ENCODE assay signal across 18 cellular contexts in genomic region chr20:50217207-50217949, GRCh38. TPM values are rescaled to one million over a fixed set of nuclear protein-coding genes. Genes with fewer than 3 reads are reported as not detected.
DNase-seq lines count a peak whose midpoint lies in the region; ATAC-seq and TF ChIP-seq lines count a peak whose summit lies in the region.
"Had no signal": no experiment of that assay in that cellular context is flagged by ENCODE, and none has a peak within 500 bp of the region (broad histone marks: within the 10 kb centered on the region; RNA-seq: fewer than 3 reads in every experiment).

No MANE protein-coding gene starts in this region.

- H3K4me2 ChIP-seq in trophoblast cell (ENCODE audit: low read length) (no peak overlapping the region), GM23338 (no peak overlapping the region)
- H3K4me2 ChIP-seq: KMS-11 had no signal

- H2BK12ac ChIP-seq in trophoblast cell (ENCODE audit: low read length), result no peak overlapping the region

- H3K4me3 ChIP-seq in trophoblast cell (ENCODE audit: low read depth, low read length), result no peak overlapping the region
- no peak overlapping the region for H3K4me3 ChIP-seq in GM23338
- H3K4me3 ChIP-seq: GM12878, GM23248 had no signal

- no peaks in the 10 kb centered on the region for H3K36me3 Mint-ChIP-seq in activated CD4-positive, alpha-beta T cell treated with anti-CD3 and anti-CD28 coated beads, Interleukin-2, amount 10 ng/mL, durations not matched to agents 24 days and 14 days (ENCODE audit: low read depth)
- no peaks in the 10 kb centered on the region for H3K36me3 Mint-ChIP-seq in GM23338 (ENCODE audit: low read depth)
- H3K36me3 Mint-ChIP-seq: CD8-positive, alpha-beta T cell had no signal

- H3K9ac ChIP-seq in trophoblast cell (ENCODE audit: low read length), result no peak overlapping the region
- H3K9ac ChIP-seq: GM23248, KMS-11 had no signal

- no peak overlapping the region for H3K23ac ChIP-seq in trophoblast cell (ENCODE audit: low read length)

- peaks cover 11% of the 10 kb centered on the region for H3K79me1 ChIP-seq in trophoblast cell (ENCODE audit: low read length)

- WGBS in trophoblast cell (ENCODE audit: extremely low coverage, insufficient coverage, insufficient read length), result no CpG with 5 or more reads among the region's 14 CpGs

- peak overlapping the region; percentile 69 for H4K91ac ChIP-seq in trophoblast cell (ENCODE audit: low read depth, low read length)

- no peaks in the 10 kb centered on the region for H3K79me2 ChIP-seq in trophoblast cell (ENCODE audit: control insufficient read depth, insufficient read depth, low read length, poor library complexity)
- no peaks in the 10 kb centered on the region for H3K79me2 ChIP-seq in GM23338 (replicated peaks; ENCODE audit: insufficient read depth)

- no peaks in the 10 kb centered on the region for H3K9me2 ChIP-seq in GM23338 (ENCODE audit: insufficient read depth)

- H3K36me3 ChIP-seq in trophoblast cell (ENCODE audit: control insufficient read depth in 1 of 2, insufficient read depth in 2 of 2, low read length in 2 of 2) (no peaks in the 10 kb centered on the region), GM23338 (ENCODE audit: insufficient read depth) (no peaks in the 10 kb centered on the region)

- no peaks in the 10 kb centered on the region for H3F3A ChIP-seq in GM23338 (replicated peaks; ENCODE audit: low read depth)

- H4K8ac ChIP-seq in trophoblast cell (ENCODE audit: low read depth, low read length), result peak overlapping the region; percentile 2

- intact Hi-C loops in activated CD4-positive, alpha-beta T cell treated with anti-CD3 and anti-CD28 coated beads, Interleukin-2, amount 10 ng/mL, durations not matched to agents 24 days and 14 days (cut with micrococcal nuclease), result no loop called here

- DNase-seq in activated CD4-positive, alpha-beta T cell treated with anti-CD3 and anti-CD28 coated beads, Interleukin-2, amount 10 ng/mL, durations not matched to agents 24 days and 14 days, result no peak
- DNase-seq in activated CD4-positive, alpha-beta T cell treated with anti-CD3 and anti-CD28 coated beads for 1 hour, result no peak
- DNase-seq in islet precursor cell, result peak; percentile 48
- DNase-seq in trophoblast cell, result no peak
- DNase-seq in GM23338 (ENCODE audit: low spot score), result no peak
- no peak for DNase-seq in NCI-H526 (lab: John Stamatoyannopoulos, UW)
- DNase-seq in foreskin keratinocyte, result no peak
- DNase-seq: CD8-positive, alpha-beta T cell; DMS53; EL; GM23248; MV-4-11; NCI-H1694 treated with DMSO at 0.1 percent for 48 hours; NCI-H510A; NCI-H774; SHP77 treated with DMSO at 0.1 percent for 48 hours had no signal

- no peak overlapping the region for H2AK5ac ChIP-seq in trophoblast cell (ENCODE audit: low read length)

- H3K27ac ChIP-seq in trophoblast cell (ENCODE audit: low read depth, low read length) (no peak overlapping the region), GM23338 (ENCODE audit: low read depth) (no peak overlapping the region), foreskin keratinocyte (no peak overlapping the region)
- H3K27ac ChIP-seq: GM23248, KMS-11 had no signal

- peak overlapping the region; percentile 25 for H2BK120ac ChIP-seq in trophoblast cell (ENCODE audit: insufficient read depth, low read length, poor library complexity)

- no peak overlapping the region for H3K4ac ChIP-seq in trophoblast cell (ENCODE audit: low read depth, low read length)

- no peak overlapping the region for H4K12ac ChIP-seq in trophoblast cell (ENCODE audit: low read depth, low read length)

- H3K4me3 Mint-ChIP-seq in activated CD4-positive, alpha-beta T cell treated with anti-CD3 and anti-CD28 coated beads, Interleukin-2, amount 10 ng/mL, durations not matched to agents 24 days and 14 days, result no peak overlapping the region
- no peak overlapping the region for H3K4me3 Mint-ChIP-seq in GM23338
- H3K4me3 Mint-ChIP-seq: CD8-positive, alpha-beta T cell had no signal

- H3K4me1 Mint-ChIP-seq in activated CD4-positive, alpha-beta T cell treated with anti-CD3 and anti-CD28 coated beads, Interleukin-2, amount 10 ng/mL, durations not matched to agents 24 days and 14 days, result peaks cover 14% of the 10 kb centered on the region
- peaks cover 13% of the 10 kb centered on the region for H3K4me1 Mint-ChIP-seq in GM23338

- peaks cover 14% of the 10 kb centered on the region for H3K27me3 Mint-ChIP-seq in activated CD4-positive, alpha-beta T cell treated with anti-CD3 and anti-CD28 coated beads, Interleukin-2, amount 10 ng/mL, durations not matched to agents 24 days and 14 days
- peaks cover 10% of the 10 kb centered on the region for H3K27me3 Mint-ChIP-seq in GM23338 (ENCODE audit: insufficient read depth, low read depth, poor library complexity)

- peaks cover 2% of the 10 kb centered on the region for H3K9me3 ChIP-seq in trophoblast cell (ENCODE audit: insufficient read depth, low read depth, low read length)

- peaks cover 11 to 14% of the 10 kb centered on the region in 2 experiments for H3K4me1 ChIP-seq in trophoblast cell (ENCODE audit: control insufficient read depth in 1 of 2, insufficient read depth in 2 of 2, low read length in 2 of 2)
- H3K4me1 ChIP-seq in GM23338 (ENCODE audit: insufficient read depth), result no peaks in the 10 kb centered on the region
- H3K4me1 ChIP-seq in foreskin keratinocyte, result no peaks in the 10 kb centered on the region

- peak overlapping the region; percentile 24 for H2BK5ac ChIP-seq in trophoblast cell (ENCODE audit: low read depth, low read length, poor library complexity)

- H3K27ac Mint-ChIP-seq in activated CD4-positive, alpha-beta T cell treated with anti-CD3 and anti-CD28 coated beads, Interleukin-2, amount 10 ng/mL, durations not matched to agents 24 days and 14 days, result peak overlapping the region; percentile 10
- no peak overlapping the region for H3K27ac Mint-ChIP-seq in GM23338
- H3K27ac Mint-ChIP-seq: CD8-positive, alpha-beta T cell had no signal

- no peak for TF ChIP-seq CTCF in GM23338 (conservative IDR thresholded peaks at IDR 0.05; ENCODE audit: low read depth in 2 of 2)
- TF ChIP-seq CTCF in foreskin keratinocyte (conservative IDR thresholded peaks at IDR 0.05), result no peak

- H3K27me3 ChIP-seq in trophoblast cell (ENCODE audit: insufficient read depth, low read length) (no peaks in the 10 kb centered on the region), GM23338 (ENCODE audit: insufficient read depth) (no peaks in the 10 kb centered on the region), foreskin keratinocyte (peaks cover 17% of the 10 kb centered on the region)

- no peaks in the 10 kb centered on the region for H4K20me1 ChIP-seq in GM23338 (replicated peaks; ENCODE audit: insufficient read depth)

- no peak overlapping the region for H2AFZ ChIP-seq in trophoblast cell (ENCODE audit: insufficient read depth, low read length, poor library complexity)
- H2AFZ ChIP-seq in GM23338, result no peak overlapping the region
- H2AFZ ChIP-seq: GM23248 had no signal

- ATAC-seq in GM23338 (no peak), foreskin keratinocyte (no peak)
- ATAC-seq: CD8-positive, alpha-beta T cell; GM12878 had no signal

- no peaks in the 10 kb centered on the region for H3K9me3 Mint-ChIP-seq in activated CD4-positive, alpha-beta T cell treated with anti-CD3 and anti-CD28 coated beads, Interleukin-2, amount 10 ng/mL, durations not matched to agents 24 days and 14 days
- H3K9me3 Mint-ChIP-seq in GM23338, result no peaks in the 10 kb centered on the region
- H3K9me3 Mint-ChIP-seq: CD8-positive, alpha-beta T cell had no signal

- H3K14ac ChIP-seq in trophoblast cell (ENCODE audit: low read length), result peak overlapping the region; percentile 3

- peak overlapping the region; percentile 34 for H3K18ac ChIP-seq in trophoblast cell (ENCODE audit: low read length)

TF ChIP-seq in GM23338, 12 proteins besides CTCF, POLR2A, EP300 and RAD21 (continues in another document):
- TF ChIP-seq ZNF114 (CRISPR knock-in tag; IDR thresholded peaks at IDR 0.05) (no peak), STAT1 (IDR thresholded peaks at IDR 0.05; ENCODE audit: unreplicated experiment) (no peak), CREB1 (CRISPR knock-in tag; IDR thresholded peaks at IDR 0.05; ENCODE audit: low read depth) (no peak), NANOG (IDR thresholded peaks at IDR 0.05; ENCODE audit: borderline replicate concordance) (no peak)

RNA-seq across cellular contexts. Expression of gene CEBPB, which starts 26.7 kb away (rescaled TPM):
- total RNA-seq in activated CD4-positive, alpha-beta T cell treated with anti-CD3 and anti-CD28 coated beads, Interleukin-2, amount 10 ng/mL, durations not matched to agents 24 days and 14 days, result 45.5 and 45.9 TPM in 2 replicates
- polyA plus RNA-seq in trophoblast cell (2013), result 167 and 177 TPM in 2 replicates
- 20.5 and 25.4 TPM in 2 replicates for total RNA-seq in GM23338 (2014; rRNA removed; shearing (Covaris generic))
- polyA plus RNA-seq in GM23338 (2016; fragmentation: Nextera tagmentation; extraction: Ambion mirVana), result 20.6 and 23.7 TPM in 2 replicates
- 24.1 and 25.7 TPM in 2 replicates for total RNA-seq in foreskin keratinocyte
- 31.9 and 32.3 TPM in 2 replicates for polyA plus RNA-seq in foreskin keratinocyte
